Comparison of ENCODE assay signal across 13 cellular contexts in genomic region chr12:1836854-1837411, GRCh38. TPM values are rescaled to one million over a fixed set of nuclear protein-coding genes. Genes with fewer than 3 reads are reported as not detected.
DNase-seq lines count a peak whose midpoint lies in the region; ATAC-seq and TF ChIP-seq lines count a peak whose summit lies in the region.
"Had no signal": no experiment of that assay in that cellular context is flagged by ENCODE, and none has a peak within 500 bp of the region (broad histone marks: within the 10 kb centered on the region; RNA-seq: fewer than 3 reads in every experiment).

No MANE protein-coding gene starts in this region.

- WGBS in prostate gland = 26% methylated on average over 15 of the region's 21 CpGs

- peak; percentile 30 for DNase-seq in ELF-1 (ENCODE audit: low read depth, low spot score)
- peak; percentile 82 to 86 for DNase-seq in NCI-H524 (lab: John Stamatoyannopoulos, UW)
- DNase-seq in glomerular visceral epithelial cell (ENCODE audit: extremely low spot score) = peak; percentile 48
- peak; percentile 38 for DNase-seq in renal cortical epithelial cell (ENCODE audit: low read depth)
- DNase-seq in prostate gland (ENCODE audit: low spot score) = no peak
- no peak for DNase-seq in GM19240 (ENCODE audit: insufficient read length, low spot score)
- DNase-seq: activated T-cell treated with anti-CD3 and anti-CD28 coated beads, Interleukin-2, amount 50 U/mL, for 1 hour; naive B cell; NCI-H187; RPMI8226; WERI-Rb-1 had no signal

- no peak for ATAC-seq in GM18502 (IDR thresholded peaks at IDR 0.05; ENCODE audit: poor library complexity, unreplicated experiment)

- no peak overlapping the region for H3K4me3 ChIP-seq in prostate gland

- no peaks in the 10 kb centered on the region for H3K4me1 ChIP-seq in prostate gland (replicated peaks)

- H3K27me3 ChIP-seq in prostate gland (replicated peaks; ENCODE audit: insufficient read depth) = peaks cover 3% of the 10 kb centered on the region
- H3K27me3 ChIP-seq: brain microvascular endothelial cell had no signal

- intact Hi-C loops in prostate gland (cut with DNase I) = no loop called here

- H3K9me3 ChIP-seq in prostate gland = no peaks in the 10 kb centered on the region

- no peak overlapping the region for H3K27ac ChIP-seq in prostate gland
- H3K27ac ChIP-seq: brain microvascular endothelial cell, WERI-Rb-1 had no signal

- TF ChIP-seq CTCF in prostate gland (IDR thresholded peaks at IDR 0.05) = no peak

- TF ChIP-seq POLR2A in prostate gland (IDR thresholded peaks at IDR 0.05) = no peak

- H3K36me3 ChIP-seq in prostate gland = no peaks in the 10 kb centered on the region
- H3K36me3 ChIP-seq: brain microvascular endothelial cell, WERI-Rb-1 had no signal

RNA-seq across cellular contexts. Expression of gene LRTM2, which starts 16.6 kb away (rescaled TPM):
- total RNA-seq in renal cortical epithelial cell = not detected in 2 replicates
- not detected for total RNA-seq in prostate gland

Comparison
In these comparisons a context has a peak if more than half of its experiments do, and no peak if none do; other contexts are left out.
1. DNase-seq: peak in ELF-1 (single experiment), NCI-H524 (2 of 2), glomerular visceral epithelial cell (single experiment) and renal cortical epithelial cell (single experiment); none in prostate gland (single experiment) and GM19240 (single experiment).